ENCODE assay signal across 22 cellular contexts in the genomic region with DNA sequence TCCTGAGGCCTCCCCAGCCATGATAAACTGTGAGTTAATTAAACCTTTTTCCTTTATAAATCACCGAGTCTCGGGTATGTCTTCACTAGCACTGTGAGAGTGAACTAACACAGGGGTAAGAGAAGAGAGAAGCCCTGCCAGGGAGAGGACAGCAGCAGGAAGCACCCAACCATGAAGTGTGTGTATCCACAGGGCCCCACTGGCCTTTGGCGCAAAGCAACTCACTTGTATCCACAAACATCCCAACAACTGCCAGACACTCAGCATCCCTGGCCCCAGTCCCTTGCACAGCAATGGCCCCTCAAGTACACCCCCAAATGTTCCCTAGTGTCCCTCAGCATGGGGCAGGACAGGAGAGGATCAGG.
DNase-seq lines count a peak whose midpoint lies in the region; ATAC-seq lines count a peak whose summit lies in the region.
"Had no signal": no experiment of that assay in that cellular context is flagged by ENCODE, and none has a peak within 500 bp of the region (broad histone marks: within the 10 kb centered on the region; RNA-seq: fewer than 3 reads in every experiment).

No MANE protein-coding gene starts in this region.

- H3K27me3 Mint-ChIP-seq in stimulated activated memory B cell treated with anti-CD40 and anti-IgM and Interleukin-4, amounts not matched to agents 10 μg/mL and 1 μg/mL and 100 μg/mL, for 72 hours, result no peaks in the 10 kb centered on the region
- H3K27me3 Mint-ChIP-seq in activated T-helper 17 cell treated with anti-CD3 and anti-CD28 coated beads, Interleukin-2, amount 50 U/mL, for 72 hours, result no peaks in the 10 kb centered on the region
- H3K27me3 Mint-ChIP-seq: memory B cell; naive thymus-derived CD4-positive, alpha-beta T cell had no signal

- peaks cover 5% of the 10 kb centered on the region for H3K9me3 Mint-ChIP-seq in stimulated activated memory B cell treated with anti-CD40 and anti-IgM and Interleukin-4, amounts not matched to agents 10 μg/mL and 1 μg/mL and 100 μg/mL, for 72 hours
- H3K9me3 Mint-ChIP-seq in activated T-helper 17 cell treated with anti-CD3 and anti-CD28 coated beads, Interleukin-2, amount 50 U/mL, for 72 hours, result no peaks in the 10 kb centered on the region
- H3K9me3 Mint-ChIP-seq: naive thymus-derived CD4-positive, alpha-beta T cell; T-helper 2 cell treated with Interferon-gamma antibody and Interleukin-4, amounts not matched to agents 5 μg/mL and 100 μg/mL, for 36 hours had no signal

- H3K27ac ChIP-seq in SJSA1, result peak overlapping the region; percentile 24; the same call in 1 of the 2 replicates
- H3K27ac ChIP-seq: 22Rv1, testis, WERI-Rb-1 had no signal

- peaks cover 11% of the 10 kb centered on the region for H3K36me3 ChIP-seq in SJSA1

- H3K27ac Mint-ChIP-seq in stimulated activated memory B cell treated with anti-CD40 and anti-IgM and Interleukin-4, amounts not matched to agents 10 μg/mL and 1 μg/mL and 100 μg/mL, for 72 hours, result peak overlapping the region; percentile 35
- no peak overlapping the region for H3K27ac Mint-ChIP-seq in activated T-helper 17 cell treated with anti-CD3 and anti-CD28 coated beads, Interleukin-2, amount 50 U/mL, for 72 hours
- H3K27ac Mint-ChIP-seq: memory B cell had no signal

- H3K9me3 ChIP-seq in SJSA1 (replicated peaks), result peaks cover 10% of the 10 kb centered on the region; the same call in 1 of the 2 replicates
- H3K9me3 ChIP-seq: testis had no signal

- H3K4me1 Mint-ChIP-seq in stimulated activated memory B cell treated with anti-CD40 and anti-IgM and Interleukin-4, amounts not matched to agents 10 μg/mL and 1 μg/mL and 100 μg/mL, for 72 hours, result peaks cover 36% of the 10 kb centered on the region
- peaks cover 9% of the 10 kb centered on the region for H3K4me1 Mint-ChIP-seq in activated T-helper 17 cell treated with anti-CD3 and anti-CD28 coated beads, Interleukin-2, amount 50 U/mL, for 72 hours

- H3K27me3 ChIP-seq in SJSA1 (replicated peaks), result no peaks in the 10 kb centered on the region
- H3K27me3 ChIP-seq: testis had no signal

- H3K4me3 Mint-ChIP-seq in stimulated activated memory B cell treated with anti-CD40 and anti-IgM and Interleukin-4, amounts not matched to agents 10 μg/mL and 1 μg/mL and 100 μg/mL, for 72 hours, result no peak overlapping the region
- H3K4me3 Mint-ChIP-seq in activated T-helper 17 cell treated with anti-CD3 and anti-CD28 coated beads, Interleukin-2, amount 50 U/mL, for 72 hours, result no peak overlapping the region
- H3K4me3 Mint-ChIP-seq: memory B cell; naive thymus-derived CD4-positive, alpha-beta T cell; T-helper 2 cell treated with Interferon-gamma antibody and Interleukin-4, amounts not matched to agents 5 μg/mL and 100 μg/mL, for 36 hours had no signal

- peaks cover 41% of the 10 kb centered on the region for H3K4me1 ChIP-seq in SJSA1 (replicated peaks)

- DNase-seq in NCI-H1092 treated with DMSO at 0.1 percent for 48 hours (lab: John Stamatoyannopoulos, UW) (peak; percentile 29), NCI-H1092 (lab: John Stamatoyannopoulos, UW) (no peak), SJSA1 (ENCODE audit: low read depth in 1 of 2, low spot score in 2 of 2) (no peak), kidney tubule cell (ENCODE audit: low spot score) (peak; percentile 10), SKM-1 (lab: John Stamatoyannopoulos, UW; ENCODE audit: unreplicated experiment) (no peak)
- DNase-seq: activated effector memory CD4-positive, alpha-beta T cell treated with Interleukin-2 at 50 U/mL for 16 hours; Calu3; cortex of kidney; KBM-7; kidney glomerular epithelial cell; MM.1S; naive thymus-derived CD4-positive, alpha-beta T cell; NCI-H82; PC-3; WERI-Rb-1 had no signal

- H3K4me3 ChIP-seq in SJSA1, result no peak overlapping the region
- H3K4me3 ChIP-seq: testis had no signal

- ATAC-seq in stimulated activated memory B cell treated with anti-CD40 and anti-IgM and Interleukin-4, amounts not matched to agents 10 μg/mL and 1 μg/mL and 100 μg/mL, for 72 hours, result no peak
- ATAC-seq in GM19397 (IDR thresholded peaks at IDR 0.05; ENCODE audit: unreplicated experiment), result no peak
- ATAC-seq in activated T-helper 17 cell treated with anti-CD3 and anti-CD28 coated beads, Interleukin-2, amount 50 U/mL, for 72 hours (replicated peaks), result no peak
- ATAC-seq: naive thymus-derived CD4-positive, alpha-beta T cell had no signal

- H3K36me3 Mint-ChIP-seq in stimulated activated memory B cell treated with anti-CD40 and anti-IgM and Interleukin-4, amounts not matched to agents 10 μg/mL and 1 μg/mL and 100 μg/mL, for 72 hours, result peaks cover 61% of the 10 kb centered on the region
- H3K36me3 Mint-ChIP-seq in activated T-helper 17 cell treated with anti-CD3 and anti-CD28 coated beads, Interleukin-2, amount 50 U/mL, for 72 hours (ENCODE audit: low read depth), result peaks cover 12% of the 10 kb centered on the region

Comparison
In these comparisons a context has a peak if more than half of its experiments do, and no peak if none do; other contexts are left out.
1. DNase-seq: peak in NCI-H1092 treated with DMSO at 0.1 percent for 48 hours (single experiment) and kidney tubule cell (single experiment); none in NCI-H1092 (single experiment), SJSA1 (0 of 2) and SKM-1 (single experiment).